In the genomic region with DNA sequence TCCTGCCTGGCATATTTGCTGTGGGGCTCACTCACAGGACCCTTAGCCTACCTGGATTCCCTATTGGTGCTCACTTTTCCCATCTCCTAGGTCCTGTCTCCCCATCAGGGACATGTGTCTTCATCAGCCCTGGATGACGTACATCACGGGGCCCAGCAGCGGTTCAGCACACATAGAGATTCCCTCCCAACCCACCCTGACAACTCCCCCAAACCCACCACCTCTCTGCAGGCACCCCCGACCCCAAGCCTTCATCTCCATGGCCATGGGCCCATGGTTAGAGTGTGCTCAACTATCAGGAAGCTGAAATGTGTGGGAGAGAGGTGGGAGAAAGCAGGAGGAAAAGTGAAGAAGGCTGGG, we compare ENCODE assay signal across 28 cellular contexts. TPM values are rescaled to one million over a fixed set of nuclear protein-coding genes. Genes with fewer than 3 reads are reported as not detected.
"Had no signal": no experiment of that assay in that cellular context is flagged by ENCODE, and none has a peak within 500 bp of the region (broad histone marks: within the 10 kb centered on the region; RNA-seq: fewer than 3 reads in every experiment).

No MANE protein-coding gene starts in this region.

- H3K4me3 Mint-ChIP-seq: dendritic cell treated with granulocyte-macrophage colony-stimulating factor and Interleukin-4, amounts not matched to agents 40 ng/mL and 50 ng/mL, for 4 days; endodermal cell; memory B cell; naive thymus-derived CD4-positive, alpha-beta T cell; stimulated activated memory B cell treated with anti-CD40 and anti-IgM and Interleukin-4, amounts not matched to agents 10 μg/mL and 1 μg/mL and 100 μg/mL, for 72 hours had no signal

- H3K27me3 ChIP-seq: colonic mucosa, gastrocnemius medialis, sigmoid colon, testis, tibial nerve, upper lobe of left lung, uterus had no signal

- H3K9me3 ChIP-seq: colonic mucosa, gastrocnemius medialis, psoas muscle, sigmoid colon, testis, tibial nerve, upper lobe of left lung, uterus had no signal

- H3K4me1 ChIP-seq: colonic mucosa, parathyroid adenoma, testis, upper lobe of left lung, uterus had no signal

- H3K4me3 ChIP-seq: colonic mucosa, gastrocnemius medialis, lung, psoas muscle, sigmoid colon, testis, tibial nerve, upper lobe of left lung, uterus had no signal

- ATAC-seq: esophagus mucosa; gastrocnemius medialis; left ventricle myocardium superior; naive thymus-derived CD4-positive, alpha-beta T cell; psoas muscle; stimulated activated memory B cell treated with anti-CD40 and anti-IgM and Interleukin-4, amounts not matched to agents 10 μg/mL and 1 μg/mL and 100 μg/mL, for 72 hours; stimulated activated naive CD8-positive, alpha-beta T cell treated with anti-CD3 and anti-CD28 coated beads, Interleukin-15, Interleukin-2, amounts not matched to agents 100 U/mL and 50 U/mL, for 24 hours had no signal

- H3K9ac ChIP-seq: parathyroid adenoma had no signal

- H3K27me3 Mint-ChIP-seq: dendritic cell treated with granulocyte-macrophage colony-stimulating factor and Interleukin-4, amounts not matched to agents 40 ng/mL and 50 ng/mL, for 4 days; memory B cell; naive thymus-derived CD4-positive, alpha-beta T cell; stimulated activated memory B cell treated with anti-CD40 and anti-IgM and Interleukin-4, amounts not matched to agents 10 μg/mL and 1 μg/mL and 100 μg/mL, for 72 hours had no signal

- H3K27ac ChIP-seq: colonic mucosa, epithelial cell of prostate, gastrocnemius medialis, parathyroid adenoma, psoas muscle, sigmoid colon, testis, tibial nerve, upper lobe of left lung, uterus had no signal

- H3K36me3 Mint-ChIP-seq: naive thymus-derived CD4-positive, alpha-beta T cell had no signal

- DNase-seq: colonic mucosa; effector CD8-positive, alpha-beta T cell; endodermal cell; foreskin fibroblast; gastrocnemius medialis; left ventricle myocardium superior; midbrain; naive thymus-derived CD4-positive, alpha-beta T cell; psoas muscle; sigmoid colon; stimulated activated CD4-positive, alpha-beta T cell treated with anti-CD3 and anti-CD28 coated beads, Interleukin-2, amount 100 ng/mL, for 24 hours; stimulated activated CD4-positive, alpha-beta T cell treated with anti-CD3 and anti-CD28 coated beads, Interleukin-4, amount 100 ng/mL, for 24 hours; stimulated activated naive CD8-positive, alpha-beta T cell treated with anti-CD3 and anti-CD28 coated beads, Interleukin-15, Interleukin-2, amounts not matched to agents 100 U/mL and 50 U/mL, for 24 hours; testis; upper lobe of left lung had no signal

- H3K9me3 Mint-ChIP-seq: dendritic cell treated with granulocyte-macrophage colony-stimulating factor and Interleukin-4, amounts not matched to agents 40 ng/mL and 50 ng/mL, for 4 days; endodermal cell; memory B cell; naive thymus-derived CD4-positive, alpha-beta T cell; stimulated activated memory B cell treated with anti-CD40 and anti-IgM and Interleukin-4, amounts not matched to agents 10 μg/mL and 1 μg/mL and 100 μg/mL, for 72 hours had no signal

- H3K36me3 ChIP-seq: colonic mucosa, gastrocnemius medialis, uterus had no signal

- H3K27ac Mint-ChIP-seq: dendritic cell treated with granulocyte-macrophage colony-stimulating factor and Interleukin-4, amounts not matched to agents 40 ng/mL and 50 ng/mL, for 4 days; memory B cell; stimulated activated memory B cell treated with anti-CD40 and anti-IgM and Interleukin-4, amounts not matched to agents 10 μg/mL and 1 μg/mL and 100 μg/mL, for 72 hours had no signal

- H3K79me2 ChIP-seq: parathyroid adenoma had no signal

- H2AFZ ChIP-seq: parathyroid adenoma had no signal

RNA-seq across cellular contexts. Expression of gene SPDEF, which starts 25.4 kb away (rescaled TPM):
- total RNA-seq: glomerular endothelial cell, left ventricle myocardium superior, osteoblast, renal cortical epithelial cell, skeletal muscle tissue, tibial nerve had no signal
- polyA plus RNA-seq: naive thymus-derived CD4-positive, alpha-beta T cell had no signal
